In genomic region chr7:101717986-101718746, GRCh38 we compare ENCODE assay signal across 11 cellular contexts.
DNase-seq lines count a peak whose midpoint lies in the region; ATAC-seq and TF ChIP-seq lines count a peak whose summit lies in the region.
"Had no signal": no experiment of that assay in that cellular context is flagged by ENCODE, and none has a peak within 500 bp of the region (broad histone marks: within the 10 kb centered on the region; RNA-seq: fewer than 3 reads in every experiment).

No MANE protein-coding gene starts in this region.

- H3K4me2 ChIP-seq in SK-N-SH: no peak overlapping the region; the same call in 1 of the 2 replicates

- H3K9ac ChIP-seq in SK-N-SH: no peak overlapping the region

- H3K4me3 ChIP-seq in HL-60 (replicated peaks; ENCODE audit: insufficient read depth, low read length) (no peak overlapping the region), SK-N-SH (ENCODE audit: low read depth in 2 of 2, low read length in 1 of 2) (no peak overlapping the region)
- no peak overlapping the region for H3K4me3 ChIP-seq in CD8-positive, alpha-beta memory T cell (ENCODE audit: low read length)
- H3K4me3 ChIP-seq: ovary had no signal

- H3K9me3 Mint-ChIP-seq in stimulated activated effector memory CD8-positive, alpha-beta T cell treated with anti-CD3 and anti-CD28 coated beads, Interleukin-12 subunit alpha, Interleukin-12 subunit beta, amount 100 ng/mL, for 72 hours: no peaks in the 10 kb centered on the region
- H3K9me3 Mint-ChIP-seq in CD8-positive, alpha-beta memory T cell: no peaks in the 10 kb centered on the region

- H3K27me3 Mint-ChIP-seq in CD8-positive, alpha-beta memory T cell: peaks cover 1 to 8% of the 10 kb centered on the region in 2 donors

- H3K4me3 Mint-ChIP-seq in stimulated activated effector memory CD8-positive, alpha-beta T cell treated with anti-CD3 and anti-CD28 coated beads, Interleukin-12 subunit alpha, Interleukin-12 subunit beta, amount 100 ng/mL, for 72 hours: no peak overlapping the region
- no peak overlapping the region for H3K4me3 Mint-ChIP-seq in CD8-positive, alpha-beta memory T cell

- H4K20me1 ChIP-seq in SK-N-SH (ENCODE audit: insufficient read depth): no peaks in the 10 kb centered on the region

- H3K36me3 Mint-ChIP-seq in stimulated activated effector memory CD8-positive, alpha-beta T cell treated with anti-CD3 and anti-CD28 coated beads, Interleukin-12 subunit alpha, Interleukin-12 subunit beta, amount 100 ng/mL, for 72 hours: no peaks in the 10 kb centered on the region
- H3K36me3 Mint-ChIP-seq in CD8-positive, alpha-beta memory T cell: no peaks in the 10 kb centered on the region

- peak overlapping the region; percentile 45 for H3K27ac Mint-ChIP-seq in stimulated activated effector memory CD8-positive, alpha-beta T cell treated with anti-CD3 and anti-CD28 coated beads, Interleukin-12 subunit alpha, Interleukin-12 subunit beta, amount 100 ng/mL, for 72 hours
- H3K27ac Mint-ChIP-seq in CD8-positive, alpha-beta memory T cell: peak overlapping the region in 1 of 8 donors; percentile 44

- H3K9me3 ChIP-seq in SK-N-SH: no peaks in the 10 kb centered on the region
- H3K9me3 ChIP-seq in CD8-positive, alpha-beta memory T cell (ENCODE audit: low read length): no peaks in the 10 kb centered on the region
- H3K9me3 ChIP-seq: ovary had no signal

- CTCF ChIA-PET in SK-N-SH (lab: Yijun Ruan, JAX): interaction anchor here (0.8 to 1.2 kb wide), 3 partner anchors 14 to 30 kb away, joined by 3 to 5 read pairs (median 3); no protein-coding TSS in a partner anchor
- CTCF ChIA-PET in CD8-positive, alpha-beta memory T cell (lab: Charles Lee): interaction anchor here (0.6 kb wide), 1 partner anchor 8 kb away, joined by 3 read pairs; no protein-coding TSS in a partner anchor

- H3K4me1 ChIP-seq in SK-N-SH (ENCODE audit: control insufficient read depth in 1 of 2, insufficient read depth in 2 of 2, low read depth in 1 of 2, low read length in 1 of 2): no peaks in the 10 kb centered on the region; a peak in 1 of 4 replicates
- H3K4me1 ChIP-seq in CD8-positive, alpha-beta memory T cell (ENCODE audit: insufficient read depth, low read length): no peaks in the 10 kb centered on the region

- no peaks in the 10 kb centered on the region for H3K79me2 ChIP-seq in SK-N-SH (ENCODE audit: insufficient read depth)

- H3K27me3 ChIP-seq in HL-60 (ENCODE audit: insufficient read depth, poor library complexity, severe bottlenecking) (no peaks in the 10 kb centered on the region), SK-N-SH (ENCODE audit: insufficient read depth) (no peaks in the 10 kb centered on the region)
- no peaks in the 10 kb centered on the region for H3K27me3 ChIP-seq in CD8-positive, alpha-beta memory T cell (ENCODE audit: insufficient read depth, low read length, poor library complexity, severe bottlenecking)
- H3K27me3 ChIP-seq: ovary had no signal

- TF ChIP-seq EP300 in SK-N-SH (IDR thresholded peaks at IDR 0.05; ENCODE audit: borderline replicate concordance in 1 of 2, low read depth in 1 of 2, low read length in 1 of 2): no peak

- no peak for TF ChIP-seq CTCF in HL-60 (IDR thresholded peaks at IDR 0.05; ENCODE audit: insufficient read depth, low read length)
- TF ChIP-seq CTCF in SK-N-SH (IDR thresholded peaks at IDR 0.05): no peak
- TF ChIP-seq CTCF in GM20000 (IDR thresholded peaks at IDR 0.05; ENCODE audit: extremely low read depth, missing control alignments): no peak

- H2AFZ ChIP-seq in SK-N-SH (ENCODE audit: low read depth): peak overlapping the region; percentile 23; the same call in 1 of the 2 replicates

- WGBS in SK-N-SH (ENCODE audit: low lambda C conversion rate): 56% methylated on average over 19 of the region's 26 CpGs

- POLR2A ChIA-PET in SK-N-SH (lab: Yijun Ruan, JAX): no interaction called here
- POLR2A ChIA-PET in CD8-positive, alpha-beta memory T cell (lab: Charles Lee): no interaction called here

- peak; percentile 80 to 89 for DNase-seq in HL-60 (ENCODE audit: low read depth in 1 of 2, low spot score in 1 of 2)
- DNase-seq in SK-N-SH: peak; percentile 77
- peak; percentile 89 for DNase-seq in glomerular visceral epithelial cell (ENCODE audit: extremely low spot score)
- no peak for DNase-seq in stimulated activated effector memory CD8-positive, alpha-beta T cell treated with anti-CD3 and anti-CD28 coated beads, Interleukin-12 subunit alpha, Interleukin-12 subunit beta, amount 100 ng/mL, for 72 hours (ENCODE audit: low spot score in 2 of 2)
- DNase-seq in GM20000 (ENCODE audit: low spot score): no peak
- no peak for DNase-seq in CD8-positive, alpha-beta memory T cell
- DNase-seq in superior temporal gyrus (ENCODE audit: extremely low spot score): no peak
- DNase-seq in kidney glomerular epithelial cell (lab: John Stamatoyannopoulos, UW): no peak
- DNase-seq: NCI-H2081 treated with DMSO at 0.1 percent for 48 hours had no signal

- no peaks in the 10 kb centered on the region for H3F3A ChIP-seq in SK-N-SH (replicated peaks; ENCODE audit: insufficient read depth)

- TF ChIP-seq RAD21 in SK-N-SH (IDR thresholded peaks at IDR 0.05; ENCODE audit: low read length): no peak

- no peaks in the 10 kb centered on the region for H3K4me1 Mint-ChIP-seq in stimulated activated effector memory CD8-positive, alpha-beta T cell treated with anti-CD3 and anti-CD28 coated beads, Interleukin-12 subunit alpha, Interleukin-12 subunit beta, amount 100 ng/mL, for 72 hours
- H3K4me1 Mint-ChIP-seq in CD8-positive, alpha-beta memory T cell: no peaks in the 10 kb centered on the region

- no peak for ATAC-seq in stimulated activated effector memory CD8-positive, alpha-beta T cell treated with anti-CD3 and anti-CD28 coated beads, Interleukin-12 subunit alpha, Interleukin-12 subunit beta, amount 100 ng/mL, for 72 hours

- H3K36me3 ChIP-seq in SK-N-SH (replicated peaks in 1 of 2; ENCODE audit: control insufficient read depth in 1 of 2, insufficient read depth in 2 of 2, low read length in 1 of 2): no peaks in the 10 kb centered on the region
- no peaks in the 10 kb centered on the region for H3K36me3 ChIP-seq in CD8-positive, alpha-beta memory T cell (ENCODE audit: insufficient read depth, low read length)
- H3K36me3 ChIP-seq: ovary had no signal

- H3K27ac ChIP-seq in HL-60 (replicated peaks) (peak overlapping the region; percentile 99), SK-N-SH (ENCODE audit: low read depth in 2 of 2, low read length in 1 of 2) (no peak overlapping the region)
- no peak overlapping the region for H3K27ac ChIP-seq in CD8-positive, alpha-beta memory T cell (ENCODE audit: low read depth, low read length)
- H3K27ac ChIP-seq: epithelial cell of prostate, ovary had no signal

- H3K9me2 ChIP-seq in SK-N-SH: no peaks in the 10 kb centered on the region

TF ChIP-seq in SK-N-SH, 30 proteins besides CTCF, POLR2A, EP300 and RAD21:
- TF ChIP-seq GATA2 (CRISPR knock-in tag; IDR thresholded peaks at IDR 0.05): 0 out of 2 replicates have a peak, but pooled peaks have one; percentile 12
- peak; percentile 10; the same call in 1 of the 2 replicates for TF ChIP-seq TCF12 (IDR thresholded peaks at IDR 0.05)
- no peak for TF ChIP-seq YY1 (IDR thresholded peaks at IDR 0.05; ENCODE audit: low read depth)
- peak; percentile 53; the same call in 1 of the 2 replicates for TF ChIP-seq FOSL2 (IDR thresholded peaks at IDR 0.05; ENCODE audit: borderline replicate concordance, low read depth)

Comparison
In these comparisons a context has a peak if more than half of its experiments do, and no peak if none do; other contexts are left out.
1. DNase-seq: peak in HL-60 (2 of 2), SK-N-SH (single experiment) and glomerular visceral epithelial cell (single experiment); none in stimulated activated effector memory CD8-positive, alpha-beta T cell treated with anti-CD3 and anti-CD28 coated beads, Interleukin-12 subunit alpha, Interleukin-12 subunit beta, amount 100 ng/mL, for 72 hours (0 of 2), GM20000 (single experiment), CD8-positive, alpha-beta memory T cell (0 of 5), superior temporal gyrus (single experiment) and kidney glomerular epithelial cell (single experiment).